Comparison of ENCODE assay signal across 8 cellular contexts in genomic region chr20:2470051-2470431, GRCh38. TPM values are rescaled to one million over a fixed set of nuclear protein-coding genes. Genes with fewer than 3 reads are reported as not detected.
DNase-seq lines count a peak whose midpoint lies in the region; ATAC-seq and TF ChIP-seq lines count a peak whose summit lies in the region.

No MANE protein-coding gene starts in this region.

- ATAC-seq in HG02763 (IDR thresholded peaks at IDR 0.05; ENCODE audit: unreplicated experiment): peak; percentile 22
- peak; percentile 31 for ATAC-seq in activated CD4-positive, alpha-beta T cell treated with anti-CD3 and anti-CD28 coated beads for 36 hours
- ATAC-seq in lung (ENCODE audit: insufficient read depth, low FRiP score): peak; percentile 42
- no peak for ATAC-seq in GM21737 (IDR thresholded peaks at IDR 0.05; ENCODE audit: unreplicated experiment)

- peaks cover 17 to 18% of the 10 kb centered on the region in 2 donors for H3K36me3 ChIP-seq in lung (ENCODE audit: control insufficient read depth in 2 of 2, insufficient read depth in 2 of 2, low read length in 2 of 2)

- H3K9me3 Mint-ChIP-seq in activated CD4-positive, alpha-beta T cell treated with anti-CD3 and anti-CD28 coated beads for 36 hours (ENCODE audit: low read depth): no peaks in the 10 kb centered on the region

- H3K4me3 ChIP-seq in GM12864 (ENCODE audit: low read depth, low read length) (peak overlapping the region; percentile 79), lung (peak overlapping the region; percentile 94)

- POLR2A ChIA-PET in activated CD4-positive, alpha-beta T cell treated with anti-CD3 and anti-CD28 coated beads for 36 hours (lab: Charles Lee): interaction anchor here (0.6 to 2.9 kb wide), 8 partner anchors 10 to 546 kb away, joined by 3 to 29 read pairs (median 6); partner anchors contain the start of genes NOP56 and ZNF343

- H3K4me1 Mint-ChIP-seq in activated CD4-positive, alpha-beta T cell treated with anti-CD3 and anti-CD28 coated beads for 36 hours: peaks cover 52% of the 10 kb centered on the region

- peaks cover 5 to 6% of the 10 kb centered on the region in 2 donors for H3K4me1 ChIP-seq in lung (ENCODE audit: control insufficient read depth in 2 of 2, insufficient read depth in 2 of 2, low read length in 2 of 2)

- WGBS in lung, 2 donors: 0 to 2% methylated on average over 16 of the region's 16 CpGs

- H3K9me3 ChIP-seq in lung (ENCODE audit: control insufficient read depth in 2 of 2, insufficient read depth in 1 of 2, low read length in 1 of 2): no peaks in the 10 kb centered on the region

- no peaks in the 10 kb centered on the region for H3K27me3 Mint-ChIP-seq in activated CD4-positive, alpha-beta T cell treated with anti-CD3 and anti-CD28 coated beads for 36 hours

- peak overlapping the region; percentile 100 for H3K27ac Mint-ChIP-seq in activated CD4-positive, alpha-beta T cell treated with anti-CD3 and anti-CD28 coated beads for 36 hours

- no peaks in the 10 kb centered on the region for H3K27me3 ChIP-seq in lung (ENCODE audit: control insufficient read depth, insufficient read depth)

- TF ChIP-seq CTCF in GM12864 (IDR thresholded peaks at IDR 0.05; ENCODE audit: low read depth, low read length, missing control alignments): no peak
- TF ChIP-seq CTCF in lung (IDR thresholded peaks at IDR 0.05; ENCODE audit: control extremely low read depth, extremely low read depth): no peak

- H3K27ac ChIP-seq in lung (ENCODE audit: low read depth in 1 of 2, low read length in 1 of 2): peak overlapping the region; percentile 83 to 93

- CTCF ChIA-PET in activated CD4-positive, alpha-beta T cell treated with anti-CD3 and anti-CD28 coated beads for 36 hours (lab: Charles Lee): interaction anchor here (0.8 to 5.6 kb wide), 7 partner anchors 10 to 262 kb away, joined by 3 to 42 read pairs (median 9); no protein-coding TSS in a partner anchor

- H3K4me3 Mint-ChIP-seq in activated CD4-positive, alpha-beta T cell treated with anti-CD3 and anti-CD28 coated beads for 36 hours: peak overlapping the region; percentile 96

- H3K36me3 Mint-ChIP-seq in activated CD4-positive, alpha-beta T cell treated with anti-CD3 and anti-CD28 coated beads for 36 hours (ENCODE audit: low read depth): peaks cover 57% of the 10 kb centered on the region

- peak; percentile 38 for DNase-seq in GM12864 (ENCODE audit: low read depth)
- peak; percentile 72 for DNase-seq in NCI-H2171 treated with DMSO at 0.1 percent for 48 hours (lab: John Stamatoyannopoulos, UW)
- DNase-seq in activated CD4-positive, alpha-beta T cell treated with anti-CD3 and anti-CD28 coated beads for 36 hours: peak; percentile 73
- peak; percentile 68 for DNase-seq in dermis blood vessel endothelial cell
- no peak for DNase-seq in lung (ENCODE audit: low spot score)
- peak; percentile 7 for DNase-seq in stimulated activated CD8-positive, alpha-beta memory T cell treated with anti-CD3 and anti-CD28 coated beads, Interleukin-12 subunit alpha, Interleukin-12 subunit beta, amount 100 ng/mL, for 24 hours (ENCODE audit: extremely low read depth)

- intact Hi-C loops in activated CD4-positive, alpha-beta T cell treated with anti-CD3 and anti-CD28 coated beads for 36 hours (cut with DNase I, micrococcal nuclease): loop anchor here (1.0 to 2.0 kb wide), 11 partner anchors 9 to 1352 kb away; partner anchors contain the start of genes NOP56 (in 2 of the 2), NSFL1C (in 1 of the 2), PCED1A (in 1 of the 2) and PSMF1 (in 1 of the 2)

RNA-seq across cellular contexts. Expression of gene SNRPB, which starts 0.5 kb away (rescaled TPM):
- 100 to 1,000 TPM; 348 to 466 TPM for total RNA-seq in activated CD4-positive, alpha-beta T cell treated with anti-CD3 and anti-CD28 coated beads for 36 hours
- total RNA-seq in dermis blood vessel endothelial cell (260 and 270 TPM in 2 replicates), lung (100 to 1,000 TPM in 1 of 2 donors, 10 to 100 TPM in 1; 71.4 to 150 TPM)
- 100 to 1,000 TPM; 207 to 291 TPM for polyA plus RNA-seq in lung

RNA-seq across cellular contexts. Expression of gene ZNF343, which starts 38.7 kb away (rescaled TPM):
- total RNA-seq in activated CD4-positive, alpha-beta T cell treated with anti-CD3 and anti-CD28 coated beads for 36 hours: 10 to 100 TPM in 1 of 2 experiments, 1 to 10 TPM in 1; 9.9 to 12.3 TPM
- total RNA-seq in dermis blood vessel endothelial cell (9.2 and 9.5 TPM in 2 replicates), lung (10 to 100 TPM in 1 of 2 donors, 1 to 10 TPM in 1; 8.6 to 14.8 TPM)
- polyA plus RNA-seq in lung: 1 to 10 TPM; 4.9 to 5.6 TPM
